In genomic region chr2:85133751-85134254, GRCh38 we compare ENCODE assay signal across 9 cellular contexts. TPM values are rescaled to one million over a fixed set of nuclear protein-coding genes. Genes with fewer than 3 reads are reported as not detected.
A peak's percentile ranks its signal among the peaks of the same experiment; 100 is the strongest.
DNase-seq lines count a peak whose midpoint lies in the region; ATAC-seq and TF ChIP-seq lines count a peak whose summit lies in the region.
"Had no signal": no experiment of that assay in that cellular context is flagged by ENCODE, and none has a peak within 500 bp of the region (broad histone marks: within the 10 kb centered on the region; RNA-seq: fewer than 3 reads in every experiment).

No MANE protein-coding gene starts in this region.

- peak overlapping the region; percentile 43 for H3K4me3 Mint-ChIP-seq in activated CD4-positive, alpha-beta T cell treated with anti-CD3 and anti-CD28 coated beads, Interleukin-2, amount 10 ng/mL, durations not matched to agents 24 days and 14 days

- no peak overlapping the region for H2AFZ ChIP-seq in mesenchymal stem cell (ENCODE audit: low read depth, low read length)

- peaks cover 0 to 16% of the 10 kb centered on the region in 2 donors for H3K4me1 ChIP-seq in duodenal mucosa (ENCODE audit: control insufficient read depth in 1 of 2, insufficient read depth in 2 of 2, low read length in 2 of 2)
- H3K4me1 ChIP-seq in mesenchymal stem cell (ENCODE audit: control insufficient read depth, insufficient read depth, low read depth, low read length) = peaks cover 20% of the 10 kb centered on the region
- peaks cover 11% of the 10 kb centered on the region for H3K4me1 ChIP-seq in upper lobe of right lung

- no peak for TF ChIP-seq CTCF in upper lobe of right lung (IDR thresholded peaks at IDR 0.05)

- H3K4me2 ChIP-seq in mesenchymal stem cell (ENCODE audit: low read length, poor library complexity, severe bottlenecking) = peak overlapping the region; percentile 97

- peak overlapping the region; percentile 78 for H4K8ac ChIP-seq in mesenchymal stem cell (ENCODE audit: low read length)

- H3K4ac ChIP-seq in mesenchymal stem cell (ENCODE audit: low read depth in 1 of 2, low read length in 2 of 2) = peak overlapping the region; percentile 78 to 83

- no peaks in the 10 kb centered on the region for H3K9me3 ChIP-seq in SK-N-MC (ENCODE audit: low read depth, low read length)
- no peaks in the 10 kb centered on the region for H3K9me3 ChIP-seq in duodenal mucosa (ENCODE audit: control insufficient read depth in 1 of 2, low read length in 2 of 2)
- no peaks in the 10 kb centered on the region for H3K9me3 ChIP-seq in mesenchymal stem cell (ENCODE audit: control insufficient read depth, low read length)
- H3K9me3 ChIP-seq in upper lobe of right lung = no peaks in the 10 kb centered on the region

- intact Hi-C loops in activated CD4-positive, alpha-beta T cell treated with anti-CD3 and anti-CD28 coated beads, Interleukin-2, amount 10 ng/mL, durations not matched to agents 24 days and 14 days (cut with micrococcal nuclease) = loop anchor here (5.0 kb wide), 1 partner anchor 153 kb away; no protein-coding TSS in a partner anchor
- intact Hi-C loops in upper lobe of right lung (cut with DNase I) = loop anchor here (5.0 kb wide), 1 partner anchor 153 kb away; no protein-coding TSS in a partner anchor

- under 1% methylated on average over 47 of the region's 57 CpGs for WGBS in mesenchymal stem cell

- no peaks in the 10 kb centered on the region for H3K9me3 Mint-ChIP-seq in activated CD4-positive, alpha-beta T cell treated with anti-CD3 and anti-CD28 coated beads, Interleukin-2, amount 10 ng/mL, durations not matched to agents 24 days and 14 days

- H3K79me1 ChIP-seq in mesenchymal stem cell (replicated peaks; ENCODE audit: low read length, poor library complexity, severe bottlenecking) = peaks cover 11% of the 10 kb centered on the region

- peak overlapping the region in 1 of 2 experiments; percentile 96 for H2BK12ac ChIP-seq in mesenchymal stem cell (ENCODE audit: low read length in 2 of 2)

- peak overlapping the region in 1 of 2 experiments; percentile 83 for H3K23ac ChIP-seq in mesenchymal stem cell (ENCODE audit: low read length in 2 of 2)

- DNase-seq in activated CD4-positive, alpha-beta T cell treated with anti-CD3 and anti-CD28 coated beads, Interleukin-2, amount 10 ng/mL, durations not matched to agents 24 days and 14 days = peak; percentile 71
- no peak for DNase-seq in activated CD4-positive, alpha-beta T cell treated with anti-CD3 and anti-CD28 coated beads for 4 hours
- no peak for DNase-seq in SK-N-MC (ENCODE audit: low read depth, low spot score)
- DNase-seq in mesenchymal stem cell = peak; percentile 66
- DNase-seq in upper lobe of right lung = peak; percentile 79
- no peak for DNase-seq in NK-92 treated with Interleukin-12 subunit alpha and Interleukin-12 subunit beta, amount 100 ng/mL, for 24 hours (lab: John Stamatoyannopoulos, UW)

- H2AK5ac ChIP-seq in mesenchymal stem cell (ENCODE audit: low read length, severe bottlenecking) = no peak overlapping the region

- H3K36me3 ChIP-seq in SK-N-MC (ENCODE audit: insufficient read depth, low read length) = 0 out of 2 replicates have a peak, but pooled peaks cover 3% of the 10 kb centered on the region
- H3K36me3 ChIP-seq in duodenal mucosa (ENCODE audit: control insufficient read depth in 1 of 2, insufficient read depth in 2 of 2, low read length in 2 of 2) = no peaks in the 10 kb centered on the region
- H3K36me3 ChIP-seq in mesenchymal stem cell (ENCODE audit: control insufficient read depth in 1 of 2, insufficient read depth in 2 of 2, low read depth in 1 of 2, low read length in 2 of 2) = no peaks in the 10 kb centered on the region
- no peaks in the 10 kb centered on the region for H3K36me3 ChIP-seq in upper lobe of right lung

- peak overlapping the region; percentile 21 for H2BK120ac ChIP-seq in mesenchymal stem cell (ENCODE audit: low read depth, low read length)

- H3K36me3 Mint-ChIP-seq in activated CD4-positive, alpha-beta T cell treated with anti-CD3 and anti-CD28 coated beads, Interleukin-2, amount 10 ng/mL, durations not matched to agents 24 days and 14 days (ENCODE audit: low read depth) = no peaks in the 10 kb centered on the region

- peak overlapping the region; percentile 63 to 84 for H3K18ac ChIP-seq in mesenchymal stem cell (ENCODE audit: low read depth in 1 of 2, low read length in 2 of 2)

- peaks cover 64% of the 10 kb centered on the region for H3K27me3 Mint-ChIP-seq in activated CD4-positive, alpha-beta T cell treated with anti-CD3 and anti-CD28 coated beads, Interleukin-2, amount 10 ng/mL, durations not matched to agents 24 days and 14 days

- H2BK5ac ChIP-seq in mesenchymal stem cell (ENCODE audit: low read depth, low read length, poor library complexity, severe bottlenecking) = no peak overlapping the region

- peak overlapping the region; percentile 29 for H4K91ac ChIP-seq in mesenchymal stem cell (ENCODE audit: low read length)

- peaks cover 9% of the 10 kb centered on the region for H3K4me1 Mint-ChIP-seq in activated CD4-positive, alpha-beta T cell treated with anti-CD3 and anti-CD28 coated beads, Interleukin-2, amount 10 ng/mL, durations not matched to agents 24 days and 14 days

- peak overlapping the region; percentile 87 for H3K4me3 ChIP-seq in SK-N-MC
- peak overlapping the region; percentile 62 to 63 for H3K4me3 ChIP-seq in duodenal mucosa (ENCODE audit: low read depth in 1 of 2, low read length in 2 of 2)
- H3K4me3 ChIP-seq in mesenchymal stem cell (ENCODE audit: insufficient read depth in 1 of 2, low read depth in 1 of 2, low read length in 2 of 2) = peak overlapping the region; percentile 84 to 89
- H3K4me3 ChIP-seq in upper lobe of right lung = peak overlapping the region; percentile 82

- H3K14ac ChIP-seq in mesenchymal stem cell (ENCODE audit: low read length in 2 of 2) = peak overlapping the region in 1 of 2 experiments; percentile 78

- H3K9ac ChIP-seq in SK-N-MC (ENCODE audit: insufficient read length) (peak overlapping the region; percentile 77), duodenal mucosa (ENCODE audit: low read depth in 1 of 2, low read length in 2 of 2) (peak overlapping the region; percentile 13 to 18), mesenchymal stem cell (ENCODE audit: low read length) (peak overlapping the region; percentile 85)

- H3K27ac Mint-ChIP-seq in activated CD4-positive, alpha-beta T cell treated with anti-CD3 and anti-CD28 coated beads, Interleukin-2, amount 10 ng/mL, durations not matched to agents 24 days and 14 days = no peak overlapping the region

- ATAC-seq in upper lobe of right lung = peak; percentile 5
- ATAC-seq in GM21447 (IDR thresholded peaks at IDR 0.05; ENCODE audit: unreplicated experiment) = no peak

- H2BK15ac ChIP-seq in mesenchymal stem cell (ENCODE audit: low read depth, poor library complexity, severe bottlenecking) = peak overlapping the region; percentile 92

- H3K27me3 ChIP-seq in duodenal mucosa (ENCODE audit: control insufficient read depth in 1 of 2, insufficient read depth in 2 of 2, low read length in 2 of 2) (peaks cover 25 to 27% of the 10 kb centered on the region in 2 donors), mesenchymal stem cell (ENCODE audit: control insufficient read depth in 1 of 2, insufficient read depth in 1 of 2, low read length in 2 of 2) (peaks cover 0 to 7% of the 10 kb centered on the region in 2 experiments), upper lobe of right lung (peaks cover 4% of the 10 kb centered on the region)

- H3K27ac ChIP-seq in SK-N-MC (no peak overlapping the region), duodenal mucosa (ENCODE audit: low read depth, low read length) (no peak overlapping the region), mesenchymal stem cell (ENCODE audit: low read length, poor library complexity, severe bottlenecking) (no peak overlapping the region), upper lobe of right lung (peak overlapping the region; percentile 72)

RNA-seq across cellular contexts. Expression of gene TCF7L1, which starts 0.6 kb away (rescaled TPM):
- total RNA-seq in activated CD4-positive, alpha-beta T cell treated with anti-CD3 and anti-CD28 coated beads, Interleukin-2, amount 10 ng/mL, durations not matched to agents 24 days and 14 days = 0.19 TPM in 1 of 2 replicates, not detected in the other
- polyA plus RNA-seq in mesenchymal stem cell (2013, experiment 1 of 2) = 18.8 TPM
- 18.2 TPM for polyA plus RNA-seq in mesenchymal stem cell (2013, experiment 2 of 2)
- 21.1 TPM for total RNA-seq in upper lobe of right lung
- total RNA-seq: activated CD8-positive, alpha-beta memory T cell treated with anti-CD3 and anti-CD28 coated beads for 36 hours had no signal

Comparison
In these comparisons a context has a peak if more than half of its experiments do, and no peak if none do; other contexts are left out.
1. DNase-seq: peak in activated CD4-positive, alpha-beta T cell treated with anti-CD3 and anti-CD28 coated beads, Interleukin-2, amount 10 ng/mL, durations not matched to agents 24 days and 14 days (single experiment), mesenchymal stem cell (single experiment) and upper lobe of right lung (single experiment); none in activated CD4-positive, alpha-beta T cell treated with anti-CD3 and anti-CD28 coated beads for 4 hours (0 of 2), SK-N-MC (single experiment) and NK-92 treated with Interleukin-12 subunit alpha and Interleukin-12 subunit beta, amount 100 ng/mL, for 24 hours (single experiment).
2. H3K9ac ChIP-seq: peak in every context shown above with its lines; median percentile 85 in mesenchymal stem cell; 77 in SK-N-MC; 16 in duodenal mucosa.
3. RNA of gene TCF7L1, which starts 0.6 kb away (total RNA-seq): 21.1 TPM in upper lobe of right lung (single experiment); 0.19 TPM in activated CD4-positive, alpha-beta T cell treated with anti-CD3 and anti-CD28 coated beads, Interleukin-2, amount 10 ng/mL, durations not matched to agents 24 days and 14 days; every median in the first group is over 10 times any median in the second.
4. Peak in every context shown above with its lines, with median percentiles within 50 percentile points of each other: H3K4me3 ChIP-seq.